In the genomic region with DNA sequence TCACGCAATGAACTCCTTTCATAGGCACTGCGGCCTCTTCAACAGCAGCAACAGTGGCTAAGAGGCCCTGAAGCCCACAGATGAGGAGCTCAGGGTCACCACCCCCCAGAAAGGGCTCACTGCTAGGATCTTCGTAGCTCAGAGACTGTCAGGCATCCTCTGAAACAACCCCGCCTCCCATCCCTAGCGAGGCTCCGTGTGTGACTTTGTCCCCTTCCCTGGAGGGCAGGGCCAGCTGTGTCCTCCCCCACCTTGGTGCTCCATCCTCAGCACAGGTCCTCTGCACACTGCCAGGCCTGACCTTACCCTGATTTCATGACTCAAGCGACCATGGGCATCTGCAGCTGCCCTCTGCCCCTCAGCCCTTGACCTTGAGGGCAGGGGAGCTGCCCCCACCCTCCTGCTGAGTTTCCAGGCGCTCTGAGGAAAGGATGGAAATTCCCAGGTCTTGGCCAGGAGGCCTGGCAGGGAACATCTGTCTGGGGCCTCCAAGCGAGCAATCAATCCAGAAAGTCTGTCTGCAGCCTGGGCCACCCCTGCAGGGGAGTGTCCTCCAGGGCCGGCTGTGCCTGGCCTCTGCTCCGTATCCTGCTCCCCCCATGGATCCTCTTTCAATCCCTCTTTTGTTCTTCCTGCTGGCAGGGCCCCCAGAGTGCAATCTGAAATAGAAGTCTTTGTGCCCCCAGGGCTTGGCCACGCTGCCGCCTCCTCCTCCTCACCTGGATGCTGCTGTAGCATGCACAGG, we compare ENCODE assay signal across 19 cellular contexts. TPM values are rescaled to one million over a fixed set of nuclear protein-coding genes. Genes with fewer than 3 reads are reported as not detected.
"Had no signal": no experiment of that assay in that cellular context is flagged by ENCODE, and none has a peak within 500 bp of the region (broad histone marks: within the 10 kb centered on the region; RNA-seq: fewer than 3 reads in every experiment).

No MANE protein-coding gene starts in this region.

- H3K36me3 Mint-ChIP-seq: immature natural killer cell had no signal

- H3K27me3 ChIP-seq: ovary had no signal

- H3K4me3 ChIP-seq: ovary, stomach, thoracic aorta had no signal

- H3K9me3 Mint-ChIP-seq: activated B cell treated with CpG ODN at 0.5 μM for 24 hours; activated T-helper 2 cell treated with anti-CD3 and anti-CD28 coated beads, Interferon-gamma antibody, Interleukin-2, Interleukin-4, amounts not matched to agents 10 μg/mL and 5 μg/mL and 100 μg/mL, durations not matched to agents 14 hours and 24 hours and 36 hours; endodermal cell; nephron had no signal

- H3K27ac Mint-ChIP-seq: activated B cell treated with CpG ODN at 0.5 μM for 24 hours; activated T-helper 2 cell treated with anti-CD3 and anti-CD28 coated beads, Interferon-gamma antibody, Interleukin-2, Interleukin-4, amounts not matched to agents 10 μg/mL and 5 μg/mL and 100 μg/mL, durations not matched to agents 14 hours and 24 hours and 36 hours; endodermal cell; immature natural killer cell; nephron; T-helper 17 cell had no signal

- H3K9me3 ChIP-seq: ovary, stomach, thoracic aorta had no signal

- DNase-seq: activated B cell treated with CpG ODN at 0.5 μM for 24 hours; activated CD4-positive, alpha-beta T cell treated with anti-CD3 and anti-CD28 coated beads, Interleukin-2, amount 50 U/mL, for 1 hour; activated naive CD4-positive, alpha-beta T cell treated with anti-CD3 and anti-CD28 coated beads, Interleukin-2, amount 50 U/mL, for 16 hours; amygdala; brain microvascular endothelial cell; glutamatergic neuron; immature natural killer cell; mesenchymal stem cell; ovary; stimulated activated CD4-positive, alpha-beta T cell treated with anti-CD3 and anti-CD28 coated beads, Interleukin-4, amount 100 ng/mL, for 4 hours; stomach; T-helper 17 cell had no signal

- H3K36me3 ChIP-seq: brain microvascular endothelial cell, ovary, stomach, thoracic aorta had no signal

- H3K4me1 Mint-ChIP-seq: activated B cell treated with CpG ODN at 0.5 μM for 24 hours, endodermal cell, immature natural killer cell had no signal

- H3K4me3 Mint-ChIP-seq: activated B cell treated with CpG ODN at 0.5 μM for 24 hours, endodermal cell, immature natural killer cell, T-helper 17 cell had no signal

- H3K27ac ChIP-seq: brain microvascular endothelial cell, ovary, stomach, thoracic aorta had no signal

RNA-seq across cellular contexts. Expression of gene IRX4, which starts 6.8 kb away (rescaled TPM):
- total RNA-seq: activated B cell treated with CpG ODN at 0.5 μM for 24 hours; activated T-helper 2 cell treated with anti-CD3 and anti-CD28 coated beads, Interferon-gamma antibody, Interleukin-2, Interleukin-4, amounts not matched to agents 10 μg/mL and 5 μg/mL and 100 μg/mL, durations not matched to agents 14 hours and 24 hours and 36 hours; dermis microvascular lymphatic vessel endothelial cell; fibroblast of villous mesenchyme; renal cortical epithelial cell; stomach; T-helper 17 cell; thoracic aorta had no signal
- polyA plus RNA-seq: immature natural killer cell, ovary had no signal
